In genomic region chr12:56299853-56300643, GRCh38 we compare ENCODE assay signal across 8 cellular contexts. TPM values are rescaled to one million over a fixed set of nuclear protein-coding genes. Genes with fewer than 3 reads are reported as not detected.
A peak's percentile ranks its signal among the peaks of the same experiment; 100 is the strongest.
DNase-seq lines count a peak whose midpoint lies in the region; ATAC-seq, FAIRE-seq and TF ChIP-seq lines count a peak whose summit lies in the region.

Gene CS, minus strand, starts transcription at chr12:56300330. Its CDS starts 129 bp downstream, at chr12:56300201.

- TF ChIP-seq EP300 in H1 (IDR thresholded peaks at IDR 0.05; ENCODE audit: borderline replicate concordance in 1 of 2, low read depth in 2 of 2, low read length in 2 of 2), result no peak

- peaks cover 0 to 2% of the 10 kb centered on the region in 2 experiments for H4K20me1 ChIP-seq in H1 (replicated peaks in 1 of 2; ENCODE audit: control insufficient read depth in 1 of 2, insufficient read depth in 2 of 2, low read length in 2 of 2)

- POLR2A ChIA-PET in H1 (lab: Charles Lee; ENCODE audit: partially characterized antibody), result interaction anchor here (0.7 to 2.1 kb wide), 14 partner anchors 18 to 183 kb away, joined by 3 to 14 read pairs (median 4); partner anchors contain the start of genes ANKRD52, COQ10A, IL23A and PAN2

- peak; percentile 4 to 70; a peak in 2 of 3 replicates for TF ChIP-seq POLR2A in H1 (IDR thresholded peaks at IDR 0.05; ENCODE audit: control extremely low read depth in 1 of 2, low read depth in 2 of 2, low read length in 2 of 2)

- H2BK20ac ChIP-seq in H1 (ENCODE audit: low read length), result no peak within 1 kb of the TSS

- peak within 1 kb of the TSS; percentile 86 for H3K18ac ChIP-seq in H1 (ENCODE audit: extremely low read depth, low read length)
- H3K18ac ChIP-seq in mesenchymal stem cell (ENCODE audit: low read depth in 1 of 2, low read length in 2 of 2), result peak within 1 kb of the TSS; percentile 88 to 96

- peak; percentile 91 for ATAC-seq in GM21367 (IDR thresholded peaks at IDR 0.05; ENCODE audit: unreplicated experiment)

- no peaks in the 10 kb centered on the region for H3K27me3 ChIP-seq in H1 (replicated peaks in 1 of 4; ENCODE audit: control insufficient read depth in 3 of 4, extremely low read depth in 1 of 4, insufficient read depth in 3 of 4, low read length in 3 of 4)
- no peaks in the 10 kb centered on the region for H3K27me3 ChIP-seq in mesenchymal stem cell (ENCODE audit: control insufficient read depth in 1 of 2, insufficient read depth in 1 of 2, low read length in 2 of 2)

- H3K4me3 ChIP-seq in H1 (ENCODE audit: extremely low read depth in 1 of 4, insufficient read depth in 2 of 4, low read depth in 3 of 4, low read length in 4 of 4), result peak within 1 kb of the TSS; percentile 95 to 99 (median 96)
- peak within 1 kb of the TSS; percentile 90 to 95 for H3K4me3 ChIP-seq in mesenchymal stem cell (ENCODE audit: insufficient read depth in 1 of 2, low read depth in 1 of 2, low read length in 2 of 2)

- H3K4ac ChIP-seq in H1 (replicated peaks; ENCODE audit: insufficient read length, low read depth, low read length), result no peak within 1 kb of the TSS
- H3K4ac ChIP-seq in mesenchymal stem cell (ENCODE audit: low read depth in 1 of 2, low read length in 2 of 2), result peak within 1 kb of the TSS; percentile 81 to 86

- H3K23ac ChIP-seq in H1 (ENCODE audit: insufficient read length) (no peak within 1 kb of the TSS), mesenchymal stem cell (ENCODE audit: low read length in 2 of 2) (peak within 1 kb of the TSS in 1 of 2 experiments; percentile 61)

- H3K4me2 ChIP-seq in H1 (ENCODE audit: insufficient read depth in 1 of 2, low read depth in 2 of 2, low read length in 2 of 2), result peak within 1 kb of the TSS; percentile 82 to 90
- H3K4me2 ChIP-seq in mesenchymal stem cell (ENCODE audit: low read length, poor library complexity, severe bottlenecking), result peak within 1 kb of the TSS; percentile 67

- no peaks in the 10 kb centered on the region for H3K9me3 ChIP-seq in H1 (ENCODE audit: insufficient read depth in 2 of 2, low read depth in 1 of 2, low read length in 1 of 2)
- no peaks in the 10 kb centered on the region for H3K9me3 ChIP-seq in mesenchymal stem cell (ENCODE audit: control insufficient read depth, low read length)

- H3K79me2 ChIP-seq in H1 (ENCODE audit: control insufficient read depth in 1 of 2, insufficient read depth in 2 of 2, low read length in 2 of 2), result peaks cover 12 to 38% of the 10 kb centered on the region in 2 experiments

- H2BK15ac ChIP-seq in H1 (ENCODE audit: low read length) (no peak within 1 kb of the TSS), mesenchymal stem cell (ENCODE audit: low read depth, poor library complexity, severe bottlenecking) (peak within 1 kb of the TSS; percentile 57)

- DNase-seq in COLO829 (ENCODE audit: low spot score) (peak; percentile 97), HTR-8/SVneo (ENCODE audit: insufficient read length, low spot score) (peak; percentile 96), NOMO-1 treated with dmso at 0.1 percent for 144 hours (lab: John Stamatoyannopoulos, UW; ENCODE audit: unreplicated experiment) (peak; percentile 96), H1 (ENCODE audit: low read depth in 1 of 2, low spot score in 2 of 2) (peak; percentile 92 to 97), mesenchymal stem cell (peak; percentile 98)
- peak; percentile 91 to 97 (median 95) for DNase-seq in activated CD8-positive, alpha-beta memory T cell treated with anti-CD3 and anti-CD28 coated beads for 48 hours (ENCODE audit: low read depth in 2 of 3, low spot score in 2 of 3)
- DNase-seq in stimulated activated CD8-positive, alpha-beta memory T cell treated with anti-CD3 and anti-CD28 coated beads, Interleukin-12 subunit alpha, Interleukin-12 subunit beta, amount 100 ng/mL, for 4 hours (ENCODE audit: low read depth), result peak; percentile 97

- peak within 1 kb of the TSS; percentile 10 for H4K5ac ChIP-seq in H1 (ENCODE audit: insufficient read length, low read depth, low read length)

- peak within 1 kb of the TSS; percentile 65 to 75 (median 68) for H3K9ac ChIP-seq in H1 (replicated peaks in 1 of 4; ENCODE audit: extremely low read depth in 1 of 4, low read depth in 3 of 4, low read length in 3 of 4)
- H3K9ac ChIP-seq in mesenchymal stem cell (ENCODE audit: low read length), result peak within 1 kb of the TSS; percentile 91

- H3K56ac ChIP-seq in H1 (replicated peaks; ENCODE audit: insufficient read length, low read depth, low read length), result peak within 1 kb of the TSS; percentile 24

- H2BK5ac ChIP-seq in H1 (ENCODE audit: low read depth, low read length) (peak within 1 kb of the TSS; percentile 86), mesenchymal stem cell (ENCODE audit: low read depth, low read length, poor library complexity, severe bottlenecking) (no peak within 1 kb of the TSS)

- no peak for TF ChIP-seq RAD21 in H1 (IDR thresholded peaks at IDR 0.05 in 1 of 2, conservative IDR thresholded peaks at IDR 0.05 in 1 of 2; ENCODE audit: low read depth in 2 of 2, low read length in 2 of 2)

- H2AK5ac ChIP-seq in H1 (ENCODE audit: low read depth, low read length) (no peak within 1 kb of the TSS), mesenchymal stem cell (ENCODE audit: low read length, severe bottlenecking) (peak within 1 kb of the TSS; percentile 58)

- peaks cover 2 to 6% (median 4%) of the 10 kb centered on the region in 4 experiments; a peak in 5 of 8 replicates for H3K36me3 ChIP-seq in H1 (ENCODE audit: control insufficient read depth in 2 of 4, insufficient read depth in 4 of 4, low read length in 3 of 4)
- peaks cover 12 to 28% of the 10 kb centered on the region in 2 experiments for H3K36me3 ChIP-seq in mesenchymal stem cell (ENCODE audit: control insufficient read depth in 1 of 2, insufficient read depth in 2 of 2, low read depth in 1 of 2, low read length in 2 of 2)

- CTCF ChIA-PET in H1 (lab: Charles Lee; ENCODE audit: partially characterized antibody), result interaction anchor here (1.3 to 1.6 kb wide), 2 partner anchors 77 to 110 kb away, joined by 3 read pairs; partner anchors contain the start of gene SMARCC2

- H2BK12ac ChIP-seq in H1 (ENCODE audit: low read depth, low read length), result peak within 1 kb of the TSS; percentile 77; the same call in 1 of the 2 replicates
- H2BK12ac ChIP-seq in mesenchymal stem cell (ENCODE audit: low read length in 2 of 2), result no peak within 1 kb of the TSS

- 0% methylated on average over 56 of the region's 63 CpGs; no CpG with 5 or more reads in 1 of the 2 experiments for WGBS in H1 (ENCODE audit: extremely low coverage in 1 of 2, insufficient coverage in 1 of 2, insufficient read length in 1 of 2, insufficient replicate concordance in 2 of 2, low coverage in 1 of 2, low lambda C conversion rate in 2 of 2, missing lambda C conversion rate in 1 of 2), 2 experiments
- WGBS in mesenchymal stem cell, result under 1% methylated on average over 63 of the region's 63 CpGs

- H3K27ac ChIP-seq in H1 (ENCODE audit: low read depth, low read length) (peak within 1 kb of the TSS; percentile 78), mesenchymal stem cell (ENCODE audit: low read length, poor library complexity, severe bottlenecking) (peak within 1 kb of the TSS; percentile 91)

- H3K79me1 ChIP-seq in H1 (ENCODE audit: low read depth, low read length), result no peaks in the 10 kb centered on the region
- H3K79me1 ChIP-seq in mesenchymal stem cell (replicated peaks; ENCODE audit: low read length, poor library complexity, severe bottlenecking), result peaks cover 7% of the 10 kb centered on the region

- H2AFZ ChIP-seq in H1 (ENCODE audit: low read length), result no peak within 1 kb of the TSS
- H2AFZ ChIP-seq in mesenchymal stem cell (ENCODE audit: low read depth, low read length), result peak within 1 kb of the TSS; percentile 76

- H2BK120ac ChIP-seq in H1 (replicated peaks; ENCODE audit: low read depth, low read length), result no peak within 1 kb of the TSS
- peak within 1 kb of the TSS; percentile 80 for H2BK120ac ChIP-seq in mesenchymal stem cell (ENCODE audit: low read depth, low read length)

- no peak for TF ChIP-seq CTCF in H1 (IDR thresholded peaks at IDR 0.05; ENCODE audit: control extremely low read depth in 1 of 3, insufficient read depth in 1 of 3, low read depth in 1 of 3, low read length in 3 of 3)

- H3K23me2 ChIP-seq in H1 (ENCODE audit: low read depth, low read length), result peaks cover 3% of the 10 kb centered on the region; the same call in 1 of the 2 replicates

- H3K4me1 ChIP-seq in H1 (replicated peaks in 1 of 4; ENCODE audit: control insufficient read depth in 3 of 4, insufficient read depth in 4 of 4, low read length in 3 of 4), result peaks cover 0 to 9% (median 2%) of the 10 kb centered on the region in 4 experiments; a peak in 4 of 7 replicates
- peaks cover 14% of the 10 kb centered on the region for H3K4me1 ChIP-seq in mesenchymal stem cell (ENCODE audit: control insufficient read depth, insufficient read depth, low read depth, low read length)

- H4K8ac ChIP-seq in H1 (ENCODE audit: extremely low read depth, insufficient read depth, low read length) (peak within 1 kb of the TSS; percentile 63; the same call in 1 of the 2 replicates), mesenchymal stem cell (ENCODE audit: low read length) (peak within 1 kb of the TSS; percentile 96)

- H4K91ac ChIP-seq in H1 (replicated peaks; ENCODE audit: insufficient read length, low read length) (no peak within 1 kb of the TSS), mesenchymal stem cell (ENCODE audit: low read length) (peak within 1 kb of the TSS; percentile 94)

- FAIRE-seq in HTR-8/SVneo (lab: Jason Lieb, UNC), result no peak
- no peak for FAIRE-seq in H1 (lab: Jason Lieb, UNC)

- H3K14ac ChIP-seq in H1 (ENCODE audit: insufficient read length) (no peak within 1 kb of the TSS), mesenchymal stem cell (ENCODE audit: low read length in 2 of 2) (peak within 1 kb of the TSS in 1 of 2 experiments; percentile 94)

TF ChIP-seq in H1, 55 proteins besides CTCF, POLR2A, EP300 and RAD21 (continues in another document):
- TF ChIP-seq E2F6 (IDR thresholded peaks at IDR 0.05) (no peak), MAFK (IDR thresholded peaks at IDR 0.05; ENCODE audit: low read depth, low read length) (no peak)

RNA-seq across cellular contexts. Expression of gene CS, which starts in this region (rescaled TPM):
- 238 and 243 TPM in 2 replicates for total RNA-seq in H1 (2021; fragmentation: NEBNext Ultra II Directional; extraction: Animal tissue kit (Norgen Biotek cat#: 25700))
- polyA plus RNA-seq in H1 (2011; rRNA removed), result 82.4 and 96.6 TPM in 2 replicates
- polyA plus RNA-seq in H1 (2011; cell fraction: cytosol; rRNA removed), result 77.5 TPM
- 99.6 TPM for polyA plus RNA-seq in H1 (2011; cell fraction: nucleus; rRNA removed)
- 136 to 173 TPM (median 157 TPM) in 4 replicates for polyA plus RNA-seq in H1 (2012, experiment 1 of 2)
- polyA plus RNA-seq in H1 (2012, experiment 2 of 2), result 85.2 TPM
- 113 TPM for polyA plus RNA-seq in H1 (2013, experiment 1 of 2)
- polyA plus RNA-seq in H1 (2013, experiment 2 of 2), result 107 TPM
- polyA minus RNA-seq in H1 (2011; rRNA and poly(A)+ RNA removed), result 145 and 180 TPM in 2 replicates
- 183 TPM for polyA minus RNA-seq in H1 (2011; cell fraction: cytosol; rRNA and poly(A)+ RNA removed)
- polyA minus RNA-seq in H1 (2011; cell fraction: nucleus; rRNA and poly(A)+ RNA removed), result 126 TPM
- polyA plus RNA-seq in mesenchymal stem cell (2013, experiment 1 of 2), result 126 TPM
- 125 TPM for polyA plus RNA-seq in mesenchymal stem cell (2013, experiment 2 of 2)

Comparison
In these comparisons a context has a peak if more than half of its experiments do, and no peak if none do; other contexts are left out.
1. Peak in every context shown above with its lines: DNase-seq, ATAC-seq, H3K4me3 ChIP-seq and H3K27ac ChIP-seq.